ENCODE assay signal across 8 cellular contexts in genomic region chr22:23433127-23434005, GRCh38.
DNase-seq lines count a peak whose midpoint lies in the region; ATAC-seq and TF ChIP-seq lines count a peak whose summit lies in the region.
"Not testable (repeated sequence)": the region's sequence is repeated elsewhere in the genome, so short reads cannot be mapped to it uniquely, and the experiment has no call there.

No MANE protein-coding gene starts in this region.

- not testable (repeated sequence) for H3K27ac ChIP-seq in CD4-positive, CD25-positive, alpha-beta regulatory T cell (ENCODE audit: insufficient read depth, low read length, poor library complexity, severe bottlenecking); naive thymus-derived CD4-positive, alpha-beta T cell (ENCODE audit: low read depth, low read length)

- H3K36me3 ChIP-seq in CD4-positive, CD25-positive, alpha-beta regulatory T cell (ENCODE audit: control insufficient read depth, insufficient read depth, low read length); naive thymus-derived CD4-positive, alpha-beta T cell (ENCODE audit: control insufficient read depth in 2 of 3, insufficient read depth in 3 of 3, low read length in 3 of 3): not testable (repeated sequence)

- H3K27ac Mint-ChIP-seq in CD4-positive, CD25-positive, alpha-beta regulatory T cell, result peak overlapping the region in 1 of 3 donors; percentile 42
- H3K27ac Mint-ChIP-seq in T-cell; activated naive CD4-positive, alpha-beta T cell treated with anti-CD3 and anti-CD28 coated beads, Interleukin-2, amount 10 ng/mL, durations not matched to agents 7 days and 5 days: not testable (repeated sequence)
- peak overlapping the region in 7 of 9 donors; percentile 29 to 67 (median 50) for H3K27ac Mint-ChIP-seq in naive thymus-derived CD4-positive, alpha-beta T cell

- peak; percentile 17 for TF ChIP-seq CTCF in fibroblast of mammary gland (conservative IDR thresholded peaks at IDR 0.05; ENCODE audit: control insufficient read depth, insufficient read depth, low read depth, low read length)

- POLR2A ChIA-PET in HEK293T (lab: Yijun Ruan, JAX), result interaction anchor here (0.9 kb wide), 1 partner anchor 22 kb away, joined by 3 read pairs; no protein-coding TSS in a partner anchor
- POLR2A ChIA-PET in T-cell (lab: Charles Lee); naive thymus-derived CD4-positive, alpha-beta T cell (lab: Charles Lee): not testable (repeated sequence)

- intact Hi-C loops in naive thymus-derived CD4-positive, alpha-beta T cell (cut with micrococcal nuclease), result not testable (repeated sequence)

- peak overlapping the region in 3 of 4 donors; percentile 28 to 73 (median 54) for H3K4me3 Mint-ChIP-seq in CD4-positive, CD25-positive, alpha-beta regulatory T cell
- peak overlapping the region; percentile 52 to 78 (median 66) for H3K4me3 Mint-ChIP-seq in T-cell
- H3K4me3 Mint-ChIP-seq in activated naive CD4-positive, alpha-beta T cell treated with anti-CD3 and anti-CD28 coated beads, Interleukin-2, amount 10 ng/mL, durations not matched to agents 7 days and 5 days, result peak overlapping the region; percentile 44
- peak overlapping the region; percentile 70 to 88 (median 78) for H3K4me3 Mint-ChIP-seq in naive thymus-derived CD4-positive, alpha-beta T cell

- peak in 2 of 3 donors; percentile 31 to 41 for DNase-seq in CD4-positive, CD25-positive, alpha-beta regulatory T cell
- DNase-seq in HEK293T (ENCODE audit: extremely low spot score); fibroblast of mammary gland (ENCODE audit: low read depth): not testable (repeated sequence)
- peak; percentile 65 for DNase-seq in NCI-H2171 (lab: John Stamatoyannopoulos, UW)
- peak in 31 of 34 experiments; percentile 6 to 63 (median 30) for DNase-seq in T-cell
- peak; percentile 66 for DNase-seq in activated naive CD4-positive, alpha-beta T cell treated with anti-CD3 and anti-CD28 coated beads, Interleukin-2, amount 10 ng/mL, durations not matched to agents 7 days and 5 days
- peak; percentile 28 to 62 (median 45) for DNase-seq in naive thymus-derived CD4-positive, alpha-beta T cell
- DNase-seq in stimulated activated CD8-positive, alpha-beta memory T cell treated with anti-CD3 and anti-CD28 coated beads, Interleukin-12 subunit alpha, Interleukin-12 subunit beta, amount 100 ng/mL, for 1 hour (ENCODE audit: low read depth), result peak; percentile 6

- CTCF ChIA-PET in HEK293T (lab: Yijun Ruan, JAX); T-cell (lab: Charles Lee); naive thymus-derived CD4-positive, alpha-beta T cell (lab: Charles Lee): not testable (repeated sequence)
- CTCF ChIA-PET in activated naive CD4-positive, alpha-beta T cell treated with anti-CD3 and anti-CD28 coated beads, Interleukin-2, amount 10 ng/mL, durations not matched to agents 7 days and 5 days (lab: Charles Lee), result interaction anchor here (1.0 kb wide), 1 partner anchor 106 kb away, joined by 3 read pairs; no protein-coding TSS in a partner anchor

- H3K27me3 ChIP-seq in CD4-positive, CD25-positive, alpha-beta regulatory T cell (ENCODE audit: control insufficient read depth, insufficient read depth, low read length); naive thymus-derived CD4-positive, alpha-beta T cell (ENCODE audit: control insufficient read depth in 2 of 2, insufficient read depth in 2 of 2, low read length in 2 of 2): not testable (repeated sequence)

- ATAC-seq in CD4-positive, CD25-positive, alpha-beta regulatory T cell (ENCODE audit: low read depth in 2 of 2), result peak; percentile 84 to 95
- peak; percentile 96 to 99 (median 98) for ATAC-seq in T-cell (replicated peaks in 1 of 4)
- ATAC-seq in naive thymus-derived CD4-positive, alpha-beta T cell, result peak; percentile 95

- H3K4me1 ChIP-seq in CD4-positive, CD25-positive, alpha-beta regulatory T cell (ENCODE audit: control insufficient read depth, insufficient read depth, low read length, poor library complexity, severe bottlenecking); naive thymus-derived CD4-positive, alpha-beta T cell (ENCODE audit: control insufficient read depth in 2 of 2, insufficient read depth in 2 of 2, low read length in 2 of 2): not testable (repeated sequence)

- H3K36me3 Mint-ChIP-seq in CD4-positive, CD25-positive, alpha-beta regulatory T cell, result peaks cover 13% of the 10 kb centered on the region
- H3K36me3 Mint-ChIP-seq in T-cell, result peaks cover 10% of the 10 kb centered on the region
- not testable (repeated sequence) for H3K36me3 Mint-ChIP-seq in activated naive CD4-positive, alpha-beta T cell treated with anti-CD3 and anti-CD28 coated beads, Interleukin-2, amount 10 ng/mL, durations not matched to agents 7 days and 5 days
- peaks cover 0 to 17% (median 11%) of the 10 kb centered on the region in 5 donors for H3K36me3 Mint-ChIP-seq in naive thymus-derived CD4-positive, alpha-beta T cell

- H3K9me3 ChIP-seq in CD4-positive, CD25-positive, alpha-beta regulatory T cell (ENCODE audit: control insufficient read depth in 2 of 2, low read length in 2 of 2); naive thymus-derived CD4-positive, alpha-beta T cell (ENCODE audit: control insufficient read depth in 2 of 3, low read length in 3 of 3): not testable (repeated sequence)

- not testable (repeated sequence) for H3K4me3 ChIP-seq in CD4-positive, CD25-positive, alpha-beta regulatory T cell (ENCODE audit: low read depth, low read length); fibroblast of mammary gland (ENCODE audit: control insufficient read depth, low read depth, low read length); naive thymus-derived CD4-positive, alpha-beta T cell (ENCODE audit: low read length)

- H3K9me3 Mint-ChIP-seq in CD4-positive, CD25-positive, alpha-beta regulatory T cell, result peaks cover 0 to 12% (median 6%) of the 10 kb centered on the region in 7 donors
- H3K9me3 Mint-ChIP-seq in T-cell, result peaks cover 8 to 11% (median 10%) of the 10 kb centered on the region in 3 donors
- not testable (repeated sequence) for H3K9me3 Mint-ChIP-seq in activated naive CD4-positive, alpha-beta T cell treated with anti-CD3 and anti-CD28 coated beads, Interleukin-2, amount 10 ng/mL, durations not matched to agents 7 days and 5 days
- peaks cover 0 to 19% (median 11%) of the 10 kb centered on the region in 11 donors for H3K9me3 Mint-ChIP-seq in naive thymus-derived CD4-positive, alpha-beta T cell

- not testable (repeated sequence) for H3K27me3 Mint-ChIP-seq in CD4-positive, CD25-positive, alpha-beta regulatory T cell; naive thymus-derived CD4-positive, alpha-beta T cell
- peaks cover 0 to 14% of the 10 kb centered on the region in 2 donors for H3K27me3 Mint-ChIP-seq in T-cell
- peaks cover 20% of the 10 kb centered on the region for H3K27me3 Mint-ChIP-seq in activated naive CD4-positive, alpha-beta T cell treated with anti-CD3 and anti-CD28 coated beads, Interleukin-2, amount 10 ng/mL, durations not matched to agents 7 days and 5 days

- peaks cover 0 to 14% (median 6%) of the 10 kb centered on the region in 4 donors for H3K4me1 Mint-ChIP-seq in CD4-positive, CD25-positive, alpha-beta regulatory T cell
- peaks cover 7 to 16% (median 11%) of the 10 kb centered on the region in 3 donors for H3K4me1 Mint-ChIP-seq in T-cell
- H3K4me1 Mint-ChIP-seq in activated naive CD4-positive, alpha-beta T cell treated with anti-CD3 and anti-CD28 coated beads, Interleukin-2, amount 10 ng/mL, durations not matched to agents 7 days and 5 days, result not testable (repeated sequence)
- H3K4me1 Mint-ChIP-seq in naive thymus-derived CD4-positive, alpha-beta T cell, result peaks cover 0 to 20% (median 12%) of the 10 kb centered on the region in 7 donors

TF ChIP-seq in HEK293T, 16 proteins besides CTCF, POLR2A, EP300 and RAD21:
- peak; percentile 85 for TF ChIP-seq L3MBTL2 (conservative IDR thresholded peaks at IDR 0.05)
